Comparison of ENCODE assay signal across 23 cellular contexts in the genomic region with DNA sequence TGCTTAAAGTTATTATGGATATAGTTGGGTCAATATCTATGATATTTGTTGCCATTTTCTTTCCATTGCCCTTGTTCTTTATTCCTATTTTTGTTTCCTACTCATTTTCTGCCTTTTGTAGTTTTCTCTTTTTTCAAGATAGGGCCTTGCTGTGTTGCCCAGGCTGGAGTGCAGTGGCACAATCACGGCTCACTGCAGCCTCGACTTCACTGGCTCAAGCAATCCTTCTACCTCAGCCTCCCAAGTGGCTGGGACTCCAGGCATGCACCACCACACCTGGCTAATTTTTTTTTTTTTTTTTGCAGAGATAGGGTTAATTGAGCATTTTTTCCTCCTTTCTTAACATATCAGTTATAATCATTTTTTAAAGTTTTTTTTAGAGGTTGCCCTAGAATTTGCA.
"Had no signal": no experiment of that assay in that cellular context is flagged by ENCODE, and none has a peak within 500 bp of the region (broad histone marks: within the 10 kb centered on the region; RNA-seq: fewer than 3 reads in every experiment).

No MANE protein-coding gene starts in this region.

- H3K27ac Mint-ChIP-seq: effector memory CD8-positive, alpha-beta T cell; progenitor cell of endocrine pancreas; stimulated activated effector memory CD8-positive, alpha-beta T cell treated with anti-CD3 and anti-CD28 coated beads, Interleukin-12 subunit alpha, Interleukin-12 subunit beta, amount 100 ng/mL, for 72 hours had no signal

- H3K36me3 Mint-ChIP-seq: stimulated activated effector memory CD8-positive, alpha-beta T cell treated with anti-CD3 and anti-CD28 coated beads, Interleukin-12 subunit alpha, Interleukin-12 subunit beta, amount 100 ng/mL, for 72 hours had no signal

- H3K4me3 Mint-ChIP-seq: effector memory CD8-positive, alpha-beta T cell; naive B cell; natural killer cell treated with Interleukin-12 subunit alpha and Interleukin-12 subunit beta and Interleukin-15 and Interleukin-18, amount 100 ng/mL, for 72 hours; neural crest cell; stimulated activated effector memory CD8-positive, alpha-beta T cell treated with anti-CD3 and anti-CD28 coated beads, Interleukin-12 subunit alpha, Interleukin-12 subunit beta, amount 100 ng/mL, for 72 hours had no signal

- H3K4me1 Mint-ChIP-seq: neural crest cell had no signal

- ATAC-seq: effector memory CD8-positive, alpha-beta T cell; heart right ventricle; left cardiac atrium; lower lobe of right lung; natural killer cell treated with Interleukin-12 subunit alpha and Interleukin-12 subunit beta and Interleukin-15 and Interleukin-18, amount 100 ng/mL, for 72 hours; pancreas; stimulated activated effector memory CD8-positive, alpha-beta T cell treated with anti-CD3 and anti-CD28 coated beads, Interleukin-12 subunit alpha, Interleukin-12 subunit beta, amount 100 ng/mL, for 72 hours; stimulated activated naive CD8-positive, alpha-beta T cell treated with anti-CD3 and anti-CD28 coated beads, Interleukin-15, Interleukin-2, amounts not matched to agents 100 U/mL and 50 U/mL, for 24 hours had no signal

- DNase-seq: cortex of kidney; effector memory CD8-positive, alpha-beta T cell; erythroblast; esophagus squamous epithelium; foreskin melanocyte; glutamatergic neuron; heart right ventricle; hippocampal formation; left cardiac atrium; left ventricle myocardium superior; lower lobe of right lung; mucosa of descending colon; naive B cell; pancreas; stimulated activated CD4-positive, alpha-beta T cell treated with anti-CD3 and anti-CD28 coated beads, Interleukin-2, amount 100 ng/mL, for 24 hours; stimulated activated CD4-positive, alpha-beta T cell treated with anti-CD3 and anti-CD28 coated beads, Interleukin-4, amount 100 ng/mL, for 24 hours; stimulated activated naive CD8-positive, alpha-beta T cell treated with anti-CD3 and anti-CD28 coated beads, Interleukin-15, Interleukin-2, amounts not matched to agents 100 U/mL and 50 U/mL, for 24 hours; substantia nigra; upper lobe of left lung had no signal

- H3K27me3 Mint-ChIP-seq: effector memory CD8-positive, alpha-beta T cell; naive B cell; natural killer cell treated with Interleukin-12 subunit alpha and Interleukin-12 subunit beta and Interleukin-15 and Interleukin-18, amount 100 ng/mL, for 72 hours; progenitor cell of endocrine pancreas had no signal
